ENCODE assay signal across 8 cellular contexts in the genomic region with DNA sequence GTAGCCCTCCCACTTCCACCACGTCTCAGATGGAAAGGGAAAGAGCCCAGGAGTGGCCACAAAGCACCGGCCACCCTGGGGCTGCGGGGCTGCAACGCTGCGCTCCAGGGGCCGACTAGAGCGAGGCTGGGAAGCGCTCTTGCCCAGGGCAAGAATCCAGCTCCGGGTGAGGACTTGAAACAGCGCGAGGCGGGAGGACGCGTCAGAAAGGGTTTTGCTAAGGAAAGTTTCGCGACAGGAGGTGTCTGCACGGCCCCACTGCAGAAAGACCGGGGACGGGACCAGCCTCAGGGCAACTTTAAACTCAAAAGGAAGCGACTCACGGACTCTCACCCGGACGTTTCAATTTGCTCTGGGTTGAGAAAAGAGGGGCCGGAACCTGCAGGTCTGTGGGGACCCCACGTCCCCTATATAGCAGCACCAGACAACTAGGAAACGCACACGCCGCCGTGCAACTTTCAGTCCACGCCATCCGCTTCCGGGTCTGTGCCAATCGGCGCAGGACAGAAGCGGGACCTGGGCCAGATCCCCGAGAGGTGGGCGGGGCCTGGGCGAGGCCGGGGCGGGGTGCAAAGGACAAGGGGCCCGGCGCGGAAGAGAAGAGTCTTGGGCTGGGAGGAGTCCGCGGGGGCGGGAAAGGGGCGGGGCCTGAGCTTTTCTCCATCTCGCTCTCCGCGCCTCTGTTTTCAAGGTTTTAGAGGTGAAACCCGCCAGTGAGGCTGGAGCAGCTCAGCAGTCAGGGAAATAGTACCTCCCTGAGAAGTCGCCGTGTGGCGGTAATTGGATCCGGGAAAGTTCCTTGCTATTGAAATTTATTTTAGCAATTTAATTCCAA.
DNase-seq lines count a peak whose midpoint lies in the region.

Gene ZNF816 (minus strand): TSS at position 488 of the 835 bp plus-strand sequence. CDS start 6,792 bp downstream, outside the sequence.

- peak within 1 kb of the TSS; percentile 52 to 84 for H3K9ac ChIP-seq in stomach smooth muscle (ENCODE audit: low read length in 2 of 2)

- H3K9me3 ChIP-seq in neuron (ENCODE audit: low read length) (peaks cover 31% of the 10 kb centered on the region), stomach smooth muscle (ENCODE audit: control insufficient read depth in 2 of 2, low read length in 2 of 2) (peaks cover 0 to 2% of the 10 kb centered on the region in 2 donors)

- peaks cover 14% of the 10 kb centered on the region for H3K4me1 ChIP-seq in neuron (ENCODE audit: insufficient read depth, low read length)
- H3K4me1 ChIP-seq in stomach smooth muscle (ENCODE audit: control insufficient read depth, insufficient read depth, low read length): peaks cover 15% of the 10 kb centered on the region

- DNase-seq in EL (peak; percentile 96), GOT3 (lab: John Stamatoyannopoulos, UW) (peak; percentile 83), LoVo (ENCODE audit: low spot score) (peak; percentile 92), SHP77 (lab: John Stamatoyannopoulos, UW) (peak; percentile 66 to 71), foreskin melanocyte (peak; percentile 87)
- DNase-seq in activated gamma-delta T cell treated with anti-CD3 and anti-CD28 coated beads, Interleukin-2, amount 50 U/mL, for 16 hours (ENCODE audit: low read depth): peak; percentile 99

- peaks cover 9% of the 10 kb centered on the region for H3K36me3 ChIP-seq in neuron (ENCODE audit: insufficient read depth, low read length)
- H3K36me3 ChIP-seq in stomach smooth muscle (ENCODE audit: control insufficient read depth in 2 of 2, insufficient read depth in 2 of 2, low read length in 2 of 2): peaks cover 3 to 13% of the 10 kb centered on the region in 2 donors

- no peaks in the 10 kb centered on the region for H3K27me3 ChIP-seq in neuron (ENCODE audit: insufficient read depth, low read length)
- H3K27me3 ChIP-seq in stomach smooth muscle (ENCODE audit: control insufficient read depth in 1 of 2, insufficient read depth in 2 of 2, low read length in 2 of 2): no peaks in the 10 kb centered on the region

- H2AFZ ChIP-seq in neuron (ENCODE audit: low read depth, low read length): peak within 1 kb of the TSS; percentile 95

- peak within 1 kb of the TSS; percentile 62 for H3K4me3 ChIP-seq in neuron (ENCODE audit: low read length)
- H3K4me3 ChIP-seq in stomach smooth muscle (ENCODE audit: low read length in 2 of 2): peak within 1 kb of the TSS; percentile 83 to 89

- peak within 1 kb of the TSS; percentile 80 for H3K27ac ChIP-seq in stomach smooth muscle (ENCODE audit: low read length)

Comparison
In these comparisons a context has a peak if more than half of its experiments do, and no peak if none do; other contexts are left out.
1. Peak in every context shown above with its lines: DNase-seq, H3K4me3 ChIP-seq and H3K27ac ChIP-seq.